8 cellular contexts compared by ENCODE assay signal in the genomic region with DNA sequence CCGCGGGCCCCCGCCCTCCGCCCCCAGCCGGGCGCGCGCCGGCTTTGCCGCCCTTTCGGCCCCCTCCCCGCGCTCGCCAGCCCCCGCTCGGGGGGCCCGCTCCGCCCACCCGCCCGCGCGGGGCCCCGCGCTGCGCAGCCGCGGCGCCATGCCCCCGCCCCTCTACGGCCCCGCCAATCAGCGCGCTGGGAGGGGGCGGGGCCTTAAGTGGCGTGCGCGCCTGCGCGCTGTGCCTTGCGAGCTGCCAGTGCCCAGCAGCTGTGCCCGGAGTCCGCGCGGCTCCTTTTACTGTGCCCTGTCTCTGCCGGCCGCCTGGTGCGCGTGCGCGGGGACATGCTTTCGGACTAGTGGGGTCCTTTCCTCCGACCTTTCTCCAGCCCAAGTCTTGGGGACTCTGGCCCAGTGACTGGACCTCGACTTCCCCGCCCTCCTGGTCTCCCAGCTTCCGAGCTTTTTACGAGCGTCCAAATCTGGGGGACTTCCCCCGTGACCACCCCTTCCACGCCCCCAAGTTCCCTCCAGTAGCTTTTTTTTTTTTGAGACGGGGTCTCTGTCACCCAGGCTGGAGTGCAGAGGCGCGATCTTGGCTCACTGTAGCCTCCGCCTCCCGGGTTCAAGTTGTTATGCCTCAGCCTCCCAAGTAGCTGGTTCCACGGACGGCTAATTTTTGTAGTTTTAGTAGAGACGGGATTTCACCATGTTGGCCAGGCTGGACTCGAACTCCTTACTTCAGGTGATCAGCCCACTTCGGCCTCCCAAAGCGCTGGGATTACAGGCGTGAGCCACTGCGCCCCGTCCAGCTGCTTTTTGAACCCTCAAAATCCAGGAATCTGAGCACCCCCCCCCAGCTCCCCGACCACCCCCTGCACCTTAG. TPM values are rescaled to one million over a fixed set of nuclear protein-coding genes. Genes with fewer than 3 reads are reported as not detected.
DNase-seq lines count a peak whose midpoint lies in the region; ATAC-seq and TF ChIP-seq lines count a peak whose summit lies in the region.

A gene with protein sequence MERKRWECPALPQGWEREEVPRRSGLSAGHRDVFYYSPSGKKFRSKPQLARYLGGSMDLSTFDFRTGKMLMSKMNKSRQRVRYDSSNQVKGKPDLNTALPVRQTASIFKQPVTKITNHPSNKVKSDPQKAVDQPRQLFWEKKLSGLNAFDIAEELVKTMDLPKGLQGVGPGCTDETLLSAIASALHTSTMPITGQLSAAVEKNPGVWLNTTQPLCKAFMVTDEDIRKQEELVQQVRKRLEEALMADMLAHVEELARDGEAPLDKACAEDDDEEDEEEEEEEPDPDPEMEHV (minus strand): TSS at position 111 of the 874 bp plus-strand sequence. CDS start 234 bp downstream, outside the sequence.

- peak within 1 kb of the TSS; percentile 97 for H3K4me3 ChIP-seq in adipocyte (ENCODE audit: low read length)
- peak within 1 kb of the TSS; percentile 66 to 92 (median 80) for H3K4me3 ChIP-seq in heart left ventricle

- peaks cover 23% of the 10 kb centered on the region for H3K36me3 ChIP-seq in adipocyte (ENCODE audit: control insufficient read depth, insufficient read depth, low read length, severe bottlenecking)
- peaks cover 1 to 38% (median 27%) of the 10 kb centered on the region in 9 donors for H3K36me3 ChIP-seq in heart left ventricle

- TF ChIP-seq CTCF in heart left ventricle (IDR thresholded peaks at IDR 0.05) (no peak), type B pancreatic cell (conservative IDR thresholded peaks at IDR 0.05) (no peak)

- H3K27ac Mint-ChIP-seq in type B pancreatic cell: peak within 1 kb of the TSS; percentile 94

- no peaks in the 10 kb centered on the region for H3K36me3 Mint-ChIP-seq in type B pancreatic cell

- H3K9me3 Mint-ChIP-seq in type B pancreatic cell: no peaks in the 10 kb centered on the region

- H3K4me1 ChIP-seq in adipocyte (ENCODE audit: control insufficient read depth, insufficient read depth, low read length): peaks cover 37% of the 10 kb centered on the region
- H3K4me1 ChIP-seq in heart left ventricle: peaks cover 3 to 38% (median 21%) of the 10 kb centered on the region in 12 donors

- TF ChIP-seq POLR2A in GM10847 (IDR thresholded peaks at IDR 0.05; ENCODE audit: extremely low read depth, insufficient read length) (peak; percentile 84), heart left ventricle (IDR thresholded peaks at IDR 0.05) (peak in 1 of 2 donors; percentile 74)

- intact Hi-C loops in heart left ventricle (cut with DNase I): loop anchor here in 1 of 10 donors (5.0 kb wide), 1 partner anchor 186 kb away; the partner anchor contains the start of gene DAZAP1
- intact Hi-C loops in posterior cingulate gyrus (cut with DNase I): loop anchor here (1.0 to 2.0 kb wide), 2 partner anchors 12 to 60 kb away; partner anchors contain the start of genes TCF3 and UQCR11

- peak within 1 kb of the TSS; percentile 85 to 100 (median 98) for H3K27ac ChIP-seq in heart left ventricle

- peak within 1 kb of the TSS; percentile 99 for H3K9ac ChIP-seq in adipocyte (ENCODE audit: low read length)

- 7 to 19% (median 10%) methylated on average over 24 to 74 of the region's 74 CpGs for WGBS in heart left ventricle, 4 donors

- H3K4me1 Mint-ChIP-seq in type B pancreatic cell (ENCODE audit: unreplicated experiment): peaks cover 9% of the 10 kb centered on the region

- H3K4me3 Mint-ChIP-seq in type B pancreatic cell: peak within 1 kb of the TSS; percentile 93

- H3K27me3 Mint-ChIP-seq in type B pancreatic cell: no peaks in the 10 kb centered on the region

- ATAC-seq in HG02678 (IDR thresholded peaks at IDR 0.05; ENCODE audit: unreplicated experiment): peak; percentile 75
- peak; percentile 91 to 97 (median 93) for ATAC-seq in heart left ventricle

- H3K9me3 ChIP-seq in adipocyte (ENCODE audit: control insufficient read depth, low read length) (no peaks in the 10 kb centered on the region), heart left ventricle (no peaks in the 10 kb centered on the region)

- DNase-seq in NCI-H1417 (lab: John Stamatoyannopoulos, UW) (peak; percentile 95 to 97 (median 96)), SW480 (ENCODE audit: low spot score) (peak; percentile 83), adipocyte (ENCODE audit: low read depth) (peak; percentile 98), heart left ventricle (peak; percentile 91 to 96 (median 94)), posterior cingulate gyrus (peak; percentile 85 to 99 (median 94)), type B pancreatic cell (ENCODE audit: extremely low spot score, unreplicated experiment) (peak; percentile 94)

- H3K27me3 ChIP-seq in adipocyte (replicated peaks; ENCODE audit: control insufficient read depth, insufficient read depth, low read length) (no peaks in the 10 kb centered on the region), heart left ventricle (no peaks in the 10 kb centered on the region)

RNA-seq across cellular contexts. Expression of the gene that starts here (rescaled TPM):
- 100 to 1,000 TPM in 2 of 9 donors, 10 to 100 TPM in 7; 38.6 to 107 (median 62.5) TPM for total RNA-seq in heart left ventricle
- 100 to 1,000 TPM; 110 to 146 TPM for polyA plus RNA-seq in heart left ventricle
- total RNA-seq in type B pancreatic cell (ENCODE audit: low replicate concordance): 78.8 and 110 TPM in 2 replicates

Comparison
In these comparisons a context has a peak if more than half of its experiments do, and no peak if none do; other contexts are left out.
1. Peak in every context shown above with its lines: DNase-seq, ATAC-seq, H3K4me3 ChIP-seq and H3K27ac ChIP-seq.